ENCODE assay signal across 20 cellular contexts in the genomic region with DNA sequence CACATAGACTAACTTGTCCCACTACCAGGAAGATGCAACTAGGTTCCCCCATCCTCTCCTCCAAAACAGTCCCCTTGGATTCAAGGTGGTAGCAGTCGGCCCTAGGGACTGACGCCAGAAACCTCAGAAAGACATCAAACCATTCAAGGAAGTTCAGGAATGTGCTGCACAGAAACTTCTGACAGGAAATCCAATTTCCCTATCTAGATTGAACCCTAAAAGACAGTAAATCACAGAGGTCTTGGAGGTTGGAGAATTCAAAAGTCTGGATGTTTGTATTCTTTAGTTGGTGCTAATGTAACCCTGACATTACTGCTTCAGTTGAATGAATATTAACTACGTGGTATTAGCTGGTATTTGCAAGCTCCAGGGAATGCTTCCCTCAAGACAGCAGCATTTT.
"Had no signal": no experiment of that assay in that cellular context is flagged by ENCODE, and none has a peak within 500 bp of the region (broad histone marks: within the 10 kb centered on the region; RNA-seq: fewer than 3 reads in every experiment).

No MANE protein-coding gene starts in this region.

- H3K9me3 Mint-ChIP-seq: activated naive CD4-positive, alpha-beta T cell treated with anti-CD3 and anti-CD28 coated beads, Interleukin-2, amount 50 U/mL, for 72 hours; central memory CD8-positive, alpha-beta T cell; naive thymus-derived CD4-positive, alpha-beta T cell; neural crest cell; T-helper 2 cell treated with Interferon-gamma antibody and Interleukin-4, amounts not matched to agents 5 μg/mL and 100 μg/mL, for 36 hours had no signal

- DNase-seq: activated CD4-positive, alpha-beta T cell treated with anti-CD3 and anti-CD28 coated beads for 1 hour; activated T-cell treated with anti-CD3 and anti-CD28 coated beads, Interleukin-2, amount 50 U/mL, for 1 hour; colonic mucosa; esophagus squamous epithelium; gastrocnemius medialis; head of caudate nucleus; islet precursor cell; lower lobe of right lung; naive thymus-derived CD4-positive, alpha-beta T cell; occipital lobe; retina; spleen; stimulated activated CD4-positive, alpha-beta T cell treated with anti-CD3 and anti-CD28 coated beads, Interleukin-4, amount 100 ng/mL, for 1 hour; stimulated activated naive CD4-positive, alpha-beta T cell; WERI-Rb-1 had no signal

- H3K4me1 Mint-ChIP-seq: central memory CD8-positive, alpha-beta T cell; naive thymus-derived CD4-positive, alpha-beta T cell; neural crest cell had no signal

- H3K27ac Mint-ChIP-seq: activated naive CD4-positive, alpha-beta T cell treated with anti-CD3 and anti-CD28 coated beads, Interleukin-2, amount 50 U/mL, for 72 hours; naive thymus-derived CD4-positive, alpha-beta T cell; T-helper 2 cell treated with Interferon-gamma antibody and Interleukin-4, amounts not matched to agents 5 μg/mL and 100 μg/mL, for 36 hours; type B pancreatic cell had no signal

- H3K27me3 Mint-ChIP-seq: type B pancreatic cell had no signal

- H3K36me3 Mint-ChIP-seq: activated naive CD4-positive, alpha-beta T cell treated with anti-CD3 and anti-CD28 coated beads, Interleukin-2, amount 50 U/mL, for 72 hours; naive thymus-derived CD4-positive, alpha-beta T cell; type B pancreatic cell had no signal

- H3K4me3 Mint-ChIP-seq: central memory CD8-positive, alpha-beta T cell; naive thymus-derived CD4-positive, alpha-beta T cell; neural crest cell; T-helper 2 cell treated with Interferon-gamma antibody and Interleukin-4, amounts not matched to agents 5 μg/mL and 100 μg/mL, for 36 hours; type B pancreatic cell had no signal

- ATAC-seq: activated naive CD4-positive, alpha-beta T cell treated with anti-CD3 and anti-CD28 coated beads, Interleukin-2, amount 50 U/mL, for 72 hours; gastrocnemius medialis; lower lobe of right lung; naive thymus-derived CD4-positive, alpha-beta T cell had no signal
